ENCODE assay signal across 1 cellular context in genomic region chr5:65481171-65481575, GRCh38.
TF ChIP-seq lines count a peak whose summit lies in the region.

No MANE protein-coding gene starts in this region.

TF ChIP-seq in H1, 55 proteins besides CTCF, POLR2A, EP300 and RAD21 (continued from another document):
- no peak for TF ChIP-seq EGR1 (IDR thresholded peaks at IDR 0.05; ENCODE audit: borderline replicate concordance, low read depth, low read length)
- TF ChIP-seq ZNF274 (IDR thresholded peaks at IDR 0.05; ENCODE audit: borderline replicate concordance, extremely low read depth, low read length) = no peak
- TF ChIP-seq SIN3A (conservative IDR thresholded peaks at IDR 0.05 in 1 of 2, IDR thresholded peaks at IDR 0.05 in 1 of 2; ENCODE audit: low read depth in 1 of 2, low read length in 2 of 2) = no peak
- TF ChIP-seq GTF2F1 (IDR thresholded peaks at IDR 0.05; ENCODE audit: borderline replicate concordance, low read depth, low read length) = no peak
